ENCODE assay signal across 8 cellular contexts in the genomic region with DNA sequence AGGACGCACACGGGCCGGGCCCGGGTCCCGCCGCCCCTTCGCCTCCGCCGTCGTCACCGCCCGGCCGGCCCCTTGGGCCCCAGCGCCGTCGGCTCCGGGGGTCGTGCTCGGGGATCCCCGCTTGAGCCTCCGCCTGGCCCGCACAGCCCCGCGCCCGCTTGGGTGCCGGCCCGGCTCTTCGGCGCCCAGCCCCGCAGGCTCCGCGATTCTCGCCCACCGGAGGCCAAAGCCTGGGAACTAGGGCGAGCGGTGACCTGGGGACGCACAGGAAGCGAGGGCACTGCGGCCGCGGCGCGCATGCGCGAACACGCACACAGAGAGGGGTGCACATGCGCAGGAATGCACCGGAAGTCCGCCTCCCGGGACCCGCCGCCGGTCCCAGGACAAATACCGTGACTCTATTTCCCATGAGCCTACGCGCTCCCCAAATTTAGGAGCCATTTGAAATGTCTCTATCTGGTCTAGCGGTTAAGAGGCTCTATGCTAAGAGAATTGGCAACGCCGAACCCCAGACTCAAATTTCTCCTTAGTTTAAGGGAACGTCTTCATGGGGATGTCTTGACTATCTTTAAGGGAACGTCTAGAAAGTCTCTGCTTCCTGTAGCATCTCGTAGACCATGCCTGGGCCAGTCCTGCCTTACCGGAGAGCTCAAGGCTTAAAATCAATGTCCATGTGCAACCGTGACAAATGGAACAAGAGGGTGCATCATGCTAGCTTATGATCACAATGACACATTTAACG. TPM values are rescaled to one million over a fixed set of nuclear protein-coding genes. Genes with fewer than 3 reads are reported as not detected.
DNase-seq lines count a peak whose midpoint lies in the region; TF ChIP-seq lines count a peak whose summit lies in the region.

TSS of gene ZNF12 (minus strand) at position 282 of the 742 bp plus-strand sequence. CDS start 1,774 bp downstream, outside the sequence.

- DNase-seq in GM04503 (ENCODE audit: low read depth) (peak; percentile 65), HFF-Myc (ENCODE audit: extremely low read depth, low read depth) (peak; percentile 74), MV-4-11 (lab: John Stamatoyannopoulos, UW) (peak; percentile 94), SJSA1 (ENCODE audit: low read depth in 1 of 2, low spot score in 2 of 2) (peak; percentile 90 to 97), foreskin melanocyte (peak; percentile 87), stromal cell of bone marrow (ENCODE audit: low read depth) (peak; percentile 84)
- peak; percentile 84 to 92 (median 88) for DNase-seq in activated naive CD4-positive, alpha-beta T cell (lab: John Stamatoyannopoulos, UW)

- peaks cover 7% of the 10 kb centered on the region for H3K4me1 ChIP-seq in SJSA1 (replicated peaks)
- peaks cover 9% of the 10 kb centered on the region for H3K4me1 ChIP-seq in neuron (ENCODE audit: insufficient read depth, low read length)

- H3K4me3 ChIP-seq in HFF-Myc (replicated peaks; ENCODE audit: low read depth, low read length) (peak within 1 kb of the TSS; percentile 88), SJSA1 (peak within 1 kb of the TSS; percentile 97), neuron (ENCODE audit: low read length) (peak within 1 kb of the TSS; percentile 68)

- no peaks in the 10 kb centered on the region for H3K27me3 ChIP-seq in SJSA1 (replicated peaks)
- H3K27me3 ChIP-seq in neuron (ENCODE audit: insufficient read depth, low read length): no peaks in the 10 kb centered on the region

- peaks cover 18% of the 10 kb centered on the region for H3K9me3 ChIP-seq in SJSA1 (replicated peaks)
- H3K9me3 ChIP-seq in neuron (ENCODE audit: low read length): peaks cover 24% of the 10 kb centered on the region

- TF ChIP-seq CTCF in HFF-Myc (IDR thresholded peaks at IDR 0.05; ENCODE audit: low read depth, low read length, missing control alignments): no peak

- peaks cover 40% of the 10 kb centered on the region for H3K36me3 ChIP-seq in SJSA1
- H3K36me3 ChIP-seq in neuron (ENCODE audit: insufficient read depth, low read length): peaks cover 25% of the 10 kb centered on the region

- peak within 1 kb of the TSS; percentile 54 for H2AFZ ChIP-seq in neuron (ENCODE audit: low read depth, low read length)

- H3K27ac ChIP-seq in SJSA1: peak within 1 kb of the TSS; percentile 86

RNA-seq across cellular contexts. Expression of gene ZNF12, which starts in this region (rescaled TPM):
- 17.4 and 18.9 TPM in 2 replicates for total RNA-seq in SJSA1 (2014; rRNA removed; shearing (Covaris generic))

Comparison
In these comparisons a context has a peak if more than half of its experiments do, and no peak if none do; other contexts are left out.
1. Peak in every context shown above with its lines: DNase-seq, H3K4me3 ChIP-seq and H3K27ac ChIP-seq.